In the genomic region with DNA sequence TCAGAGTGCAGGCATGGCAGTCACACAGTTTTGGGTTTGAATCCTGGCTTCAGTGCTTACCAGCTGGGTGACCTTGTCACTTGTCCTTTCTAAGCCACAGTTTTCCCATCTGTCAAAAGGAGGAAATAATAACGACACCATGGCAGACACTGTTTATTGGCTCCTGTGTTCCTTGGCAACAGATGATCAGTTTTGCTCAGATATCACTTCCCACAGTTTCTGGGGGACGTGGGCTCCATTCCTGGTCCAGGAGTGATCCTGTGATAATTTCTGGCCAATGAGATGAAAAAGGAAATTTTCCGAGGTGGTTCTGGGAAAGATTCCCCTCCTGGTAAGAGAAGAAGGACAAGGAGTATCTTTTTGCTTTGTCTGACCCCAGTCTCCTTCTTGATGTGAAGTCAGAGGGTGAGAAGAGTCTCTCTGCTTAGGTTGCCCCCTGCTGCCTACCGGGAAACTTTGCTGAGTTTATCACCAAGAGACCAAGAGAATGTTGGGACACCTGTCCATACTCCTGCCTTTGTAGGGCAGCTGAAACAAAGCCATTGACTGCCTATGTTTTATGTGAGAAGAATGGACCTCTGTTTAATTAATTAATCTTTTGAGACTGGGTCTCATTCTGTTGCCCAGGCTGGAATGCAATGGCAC, we compare ENCODE assay signal across 15 cellular contexts.
DNase-seq lines count a peak whose midpoint lies in the region; ATAC-seq and TF ChIP-seq lines count a peak whose summit lies in the region.
"Had no signal": no experiment of that assay in that cellular context is flagged by ENCODE, and none has a peak within 500 bp of the region (broad histone marks: within the 10 kb centered on the region; RNA-seq: fewer than 3 reads in every experiment).

No MANE protein-coding gene starts in this region.

- in situ Hi-C loops in brain microvascular endothelial cell (cut with HindIII; ENCODE audit: low pct_ligation_motif_present, low sequenced_read_pairs) = no loop called here

- H3K9me3 ChIP-seq in parathyroid adenoma (ENCODE audit: control insufficient read depth, low read length) = no peaks in the 10 kb centered on the region
- H3K9me3 ChIP-seq: adrenal gland, uterus had no signal

- ATAC-seq in HG03159 (IDR thresholded peaks at IDR 0.05; ENCODE audit: unreplicated experiment) = no peak
- ATAC-seq: effector memory CD8-positive, alpha-beta T cell had no signal

- TF ChIP-seq CTCF in GM12865 (IDR thresholded peaks at IDR 0.05; ENCODE audit: insufficient read depth, low read depth, low read length, missing control alignments) (peak; percentile 11), brain microvascular endothelial cell (IDR thresholded peaks at IDR 0.05; ENCODE audit: low read depth, low read length, missing control alignments) (peak; percentile 25), parathyroid adenoma (IDR thresholded peaks at IDR 0.05) (peak; percentile 30)

- H3K79me2 ChIP-seq in parathyroid adenoma = no peaks in the 10 kb centered on the region

- H3K4me1 ChIP-seq in parathyroid adenoma = no peaks in the 10 kb centered on the region
- H3K4me1 ChIP-seq: adrenal gland, uterus had no signal

- no peaks in the 10 kb centered on the region for H3K36me3 ChIP-seq in brain microvascular endothelial cell (replicated peaks)
- no peaks in the 10 kb centered on the region for H3K36me3 ChIP-seq in parathyroid adenoma (ENCODE audit: control insufficient read depth, insufficient read depth, low read length)
- H3K36me3 ChIP-seq: adrenal gland, uterus had no signal

- DNase-seq in GM12865 (ENCODE audit: low read depth) (peak; percentile 25), MV-4-11 (lab: John Stamatoyannopoulos, UW) (peak; percentile 4), brain microvascular endothelial cell (no peak), GM03348 (ENCODE audit: low spot score) (no peak), epidermal melanocyte (ENCODE audit: insufficient read length, low spot score) (no peak)
- DNase-seq: activated CD8-positive, alpha-beta memory T cell treated with anti-CD3 and anti-CD28 coated beads for 24 hours; DMS79 treated with DMSO at 0.1 percent for 48 hours; effector memory CD8-positive, alpha-beta T cell; GM23248; KG1; NCI-H510A treated with DMSO at 0.1 percent for 48 hours; uterus had no signal

- H2AFZ ChIP-seq in parathyroid adenoma = no peak overlapping the region
- H2AFZ ChIP-seq: GM23248 had no signal

- no peak overlapping the region for H3K4me2 ChIP-seq in parathyroid adenoma (ENCODE audit: low read length)

- H3K27me3 ChIP-seq in brain microvascular endothelial cell (replicated peaks) = no peaks in the 10 kb centered on the region
- no peaks in the 10 kb centered on the region for H3K27me3 ChIP-seq in parathyroid adenoma (ENCODE audit: control insufficient read depth, insufficient read depth, low read length)
- H3K27me3 ChIP-seq: adrenal gland, uterus had no signal

- H3K27ac ChIP-seq in brain microvascular endothelial cell (no peak overlapping the region), parathyroid adenoma (no peak overlapping the region)
- H3K27ac ChIP-seq: adrenal gland, GM23248, uterus had no signal

- no peak overlapping the region for H3K9ac ChIP-seq in parathyroid adenoma
- H3K9ac ChIP-seq: GM23248 had no signal

- no peak overlapping the region for H3K4me3 ChIP-seq in GM12865 (ENCODE audit: low read depth, low read length)
- no peak overlapping the region for H3K4me3 ChIP-seq in brain microvascular endothelial cell (ENCODE audit: low read depth, low read length)
- no peak overlapping the region for H3K4me3 ChIP-seq in parathyroid adenoma (ENCODE audit: low read depth, low read length)
- H3K4me3 ChIP-seq: adrenal gland, GM23248, uterus had no signal

Comparison
In these comparisons a context has a peak if more than half of its experiments do, and no peak if none do; other contexts are left out.
1. DNase-seq: peak in GM12865 (single experiment) and MV-4-11 (single experiment); none in brain microvascular endothelial cell (single experiment), GM03348 (single experiment) and epidermal melanocyte (single experiment).
2. Peak in every context shown above with its lines, with median percentiles within 50 percentile points of each other: CTCF ChIP-seq.